Comparison of ENCODE assay signal across 24 cellular contexts in genomic region chr7:36185092-36185491, GRCh38.
"Had no signal": no experiment of that assay in that cellular context is flagged by ENCODE, and none has a peak within 500 bp of the region (broad histone marks: within the 10 kb centered on the region; RNA-seq: fewer than 3 reads in every experiment).

No MANE protein-coding gene starts in this region.

- DNase-seq: activated CD4-positive, alpha-beta T cell treated with anti-CD3 and anti-CD28 coated beads, Interleukin-2, amount 10 ng/mL, durations not matched to agents 7 days and 5 days; activated CD4-positive, CD25-positive, alpha-beta regulatory T cell treated with anti-CD3 and anti-CD28 coated beads, Interleukin-2, amount 50 U/mL, for 72 hours; activated CD8-positive, alpha-beta T cell treated with anti-CD3 and anti-CD28 coated beads, Interleukin-2, amount 10 ng/mL, durations not matched to agents 7 days and 5 days; activated naive CD4-positive, alpha-beta T cell; activated T-cell treated with anti-CD3 and anti-CD28 coated beads, Interleukin-2, amount 50 U/mL, for 1 hour; adrenal gland; colonic mucosa; dorsolateral prefrontal cortex; effector memory CD8-positive, alpha-beta T cell; foreskin melanocyte; hippocampal formation; kidney glomerular epithelial cell; left ventricle myocardium inferior; mammary epithelial cell; natural killer cell; retina; sigmoid colon; stimulated activated CD4-positive, alpha-beta T cell treated with anti-CD3 and anti-CD28 coated beads, Interleukin-15, amount 100 ng/mL, for 24 hours; transverse colon; uterus; WERI-Rb-1 had no signal

- H3K4me2 ChIP-seq: smooth muscle cell had no signal

- H3K36me3 ChIP-seq: adrenal gland, ascending aorta, colonic mucosa, left ventricle myocardium inferior, sigmoid colon, transverse colon, uterus, WERI-Rb-1 had no signal

- H3K27me3 ChIP-seq: adrenal gland, ascending aorta, colonic mucosa, dorsolateral prefrontal cortex, sigmoid colon, transverse colon, uterus had no signal

- H3K27ac ChIP-seq: adrenal gland, ascending aorta, colonic mucosa, dorsolateral prefrontal cortex, left ventricle myocardium inferior, uterus, WERI-Rb-1 had no signal

- H3K9me3 ChIP-seq: adrenal gland, ascending aorta, colonic mucosa, left ventricle myocardium inferior, sigmoid colon, transverse colon, uterus had no signal

- ATAC-seq: activated CD8-positive, alpha-beta T cell treated with anti-CD3 and anti-CD28 coated beads, Interleukin-2, amount 10 ng/mL, durations not matched to agents 7 days and 5 days; effector memory CD8-positive, alpha-beta T cell; natural killer cell; stimulated activated memory B cell treated with anti-CD40 and anti-IgM and Interleukin-4, amounts not matched to agents 10 μg/mL and 1 μg/mL and 100 μg/mL, for 72 hours had no signal

- H3K4me3 ChIP-seq: adrenal gland, ascending aorta, colonic mucosa, dorsolateral prefrontal cortex, left ventricle myocardium inferior, sigmoid colon, smooth muscle cell, transverse colon, uterus had no signal

- H3K4me1 ChIP-seq: colonic mucosa, uterus had no signal
